Comparison of ENCODE assay signal across 19 cellular contexts in the genomic region with DNA sequence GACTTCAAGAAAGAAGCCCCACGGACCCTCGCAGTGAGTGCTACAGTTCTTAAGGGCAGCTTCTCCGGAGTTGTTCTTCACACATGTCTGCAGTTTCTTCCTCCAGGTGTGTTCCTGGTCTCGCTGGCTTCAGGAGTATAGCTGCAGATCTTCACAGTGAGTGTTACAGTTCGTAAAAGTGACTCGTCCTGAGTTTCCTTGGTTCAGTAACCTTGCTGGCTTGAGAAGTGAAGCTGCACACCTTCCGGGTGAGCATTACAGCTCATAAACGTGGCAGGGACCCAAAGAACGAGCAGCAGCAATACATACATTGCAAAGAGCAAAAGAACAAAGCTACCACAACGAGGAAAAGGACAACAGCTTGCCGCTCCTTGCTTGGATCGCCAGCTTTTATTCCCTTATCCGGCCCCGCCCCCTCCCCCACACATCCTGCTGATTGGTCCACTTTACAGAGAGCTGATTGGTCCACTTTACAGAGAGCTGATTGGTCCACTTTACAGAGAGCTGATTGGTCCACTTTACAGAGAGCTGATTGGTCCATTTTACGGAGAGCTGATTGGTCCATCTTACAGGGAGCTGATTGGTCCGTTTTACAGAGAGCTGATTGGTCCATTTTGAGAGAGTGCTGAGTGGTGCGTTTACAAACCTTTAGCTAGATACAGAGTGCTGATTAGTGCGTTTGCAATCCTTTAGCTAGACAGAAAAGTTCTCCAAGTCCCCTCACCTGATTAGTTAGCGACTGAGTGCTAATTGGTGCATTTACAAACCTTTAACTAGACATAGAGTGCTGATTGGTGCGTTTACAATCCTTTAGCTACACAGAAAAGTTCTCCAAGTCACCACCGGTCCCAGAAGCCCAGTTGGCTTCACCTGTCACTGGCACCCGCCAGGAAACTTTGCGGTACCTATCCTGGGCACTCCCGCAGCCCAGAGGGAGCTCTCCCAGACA.
"Had no signal": no experiment of that assay in that cellular context is flagged by ENCODE, and none has a peak within 500 bp of the region (broad histone marks: within the 10 kb centered on the region; RNA-seq: fewer than 3 reads in every experiment).

No MANE protein-coding gene starts in this region.

- ATAC-seq: activated CD4-positive, CD25-positive, alpha-beta regulatory T cell treated with anti-CD3 and anti-CD28 coated beads, Interleukin-2, amount 50 U/mL, for 24 hours; activated CD8-positive, alpha-beta T cell treated with anti-CD3 and anti-CD28 coated beads, Interleukin-2, amount 10 ng/mL, durations not matched to agents 7 days and 5 days; body of pancreas; effector memory CD8-positive, alpha-beta T cell; sciatic nerve; stimulated activated naive CD8-positive, alpha-beta T cell treated with anti-CD3 and anti-CD28 coated beads, Interleukin-15, amount 100 ng/mL, for 72 hours had no signal

- DNase-seq: activated CD4-positive, alpha-beta T cell treated with anti-CD3 and anti-CD28 coated beads, Interleukin-2, amount 10 ng/mL, durations not matched to agents 7 days and 5 days; activated CD8-positive, alpha-beta T cell treated with anti-CD3 and anti-CD28 coated beads, Interleukin-2, amount 10 ng/mL, durations not matched to agents 7 days and 5 days; activated naive CD4-positive, alpha-beta T cell treated with anti-CD3 and anti-CD28 coated beads for 36 hours; activated T-cell treated with anti-CD3 and anti-CD28 coated beads, Interleukin-2, amount 50 U/mL, for 24 hours; body of pancreas; dermis blood vessel endothelial cell; effector memory CD8-positive, alpha-beta T cell; esophagus squamous epithelium; immature natural killer cell; kidney glomerular epithelial cell; left ventricle myocardium inferior; stimulated activated CD4-positive, alpha-beta T cell treated with anti-CD3 and anti-CD28 coated beads, Interleukin-4, amount 100 ng/mL, for 1 hour; stimulated activated naive CD8-positive, alpha-beta T cell treated with anti-CD3 and anti-CD28 coated beads, Interleukin-15, amount 100 ng/mL, for 72 hours; trophoblast cell had no signal

- H3K4me1 ChIP-seq: body of pancreas, esophagus squamous epithelium, left ventricle myocardium inferior, suprapubic skin, vagina had no signal

- H3K4me3 ChIP-seq: body of pancreas, esophagus squamous epithelium, left ventricle myocardium inferior, smooth muscle cell, suprapubic skin, vagina had no signal

- H3K9me3 ChIP-seq: body of pancreas, suprapubic skin, vagina had no signal

- H3K27ac ChIP-seq: body of pancreas, esophagus squamous epithelium, left ventricle myocardium inferior, suprapubic skin, vagina had no signal

- H3K36me3 ChIP-seq: esophagus squamous epithelium, left ventricle myocardium inferior, suprapubic skin, vagina had no signal

- H3K4me2 ChIP-seq: smooth muscle cell had no signal

- H3K27me3 ChIP-seq: body of pancreas, esophagus squamous epithelium, suprapubic skin, vagina had no signal
